In the genomic region with DNA sequence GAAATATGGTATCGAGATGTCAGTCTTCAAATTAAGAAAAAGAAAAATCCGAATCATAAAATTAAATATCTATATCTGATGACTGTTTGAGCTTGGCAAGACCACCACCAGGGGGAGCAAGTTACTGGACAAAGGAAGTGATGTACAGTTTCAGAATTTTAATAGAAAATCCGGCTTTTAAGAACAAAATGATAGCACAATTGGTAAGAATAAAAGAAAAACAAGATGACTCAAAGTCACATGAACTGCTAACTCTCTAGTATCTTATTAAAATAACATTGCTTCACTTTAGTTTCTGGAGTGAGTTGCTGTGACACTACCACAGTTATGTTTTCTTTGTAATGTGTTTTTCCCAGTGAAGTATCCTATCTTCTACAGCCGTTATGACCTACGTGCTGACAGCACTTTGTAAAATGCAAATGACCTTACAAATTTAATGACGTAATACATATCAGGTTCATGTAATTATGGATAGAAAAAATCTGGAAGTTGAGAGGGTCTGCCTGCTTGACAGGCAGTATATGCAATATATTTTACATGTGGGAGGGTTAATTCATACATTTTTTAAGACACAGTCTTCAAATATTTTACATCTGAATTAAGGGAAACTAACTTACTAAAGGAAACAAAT, we compare ENCODE assay signal across 8 cellular contexts.
DNase-seq lines count a peak whose midpoint lies in the region; ATAC-seq and TF ChIP-seq lines count a peak whose summit lies in the region.

No MANE protein-coding gene starts in this region.

- CTCF ChIA-PET in activated naive CD4-positive, alpha-beta T cell treated with anti-CD3 and anti-CD28 coated beads for 36 hours (lab: Charles Lee) = no interaction called here

- no peak overlapping the region for H3K27ac Mint-ChIP-seq in activated naive CD4-positive, alpha-beta T cell treated with anti-CD3 and anti-CD28 coated beads for 36 hours

- DNase-seq in activated naive CD4-positive, alpha-beta T cell treated with anti-CD3 and anti-CD28 coated beads for 36 hours = peak; percentile 49
- DNase-seq in activated naive CD4-positive, alpha-beta T cell treated with Interleukin-2 at 50 U/mL for 16 hours = no peak
- DNase-seq in RKO (ENCODE audit: low spot score) (peak; percentile 59), epithelial cell of esophagus (ENCODE audit: low read depth) (peak; percentile 64)

- TF ChIP-seq CTCF in epithelial cell of esophagus (IDR thresholded peaks at IDR 0.05; ENCODE audit: insufficient read depth, low read depth, low read length, missing control alignments) = peak; percentile 83

- ATAC-seq in HG03565 (IDR thresholded peaks at IDR 0.05; ENCODE audit: unreplicated experiment) (peak; percentile 47), GM18502 (IDR thresholded peaks at IDR 0.05; ENCODE audit: poor library complexity, unreplicated experiment) (no peak), HG02852 (IDR thresholded peaks at IDR 0.05; ENCODE audit: unreplicated experiment) (no peak)

- intact Hi-C loops in activated naive CD4-positive, alpha-beta T cell treated with anti-CD3 and anti-CD28 coated beads for 36 hours (cut with micrococcal nuclease) = no loop called here

- H3K36me3 ChIP-seq in neuron (ENCODE audit: insufficient read depth, low read length) = no peaks in the 10 kb centered on the region

- H3K9me3 Mint-ChIP-seq in activated naive CD4-positive, alpha-beta T cell treated with anti-CD3 and anti-CD28 coated beads for 36 hours = no peaks in the 10 kb centered on the region

- H3K4me3 Mint-ChIP-seq in activated naive CD4-positive, alpha-beta T cell treated with anti-CD3 and anti-CD28 coated beads for 36 hours = no peak overlapping the region

- no peaks in the 10 kb centered on the region for H3K4me1 ChIP-seq in neuron (ENCODE audit: insufficient read depth, low read length)

- H2AFZ ChIP-seq in neuron (ENCODE audit: low read depth, low read length) = peak overlapping the region; percentile 81

- H3K27me3 ChIP-seq in neuron (ENCODE audit: insufficient read depth, low read length) = no peaks in the 10 kb centered on the region

- no peaks in the 10 kb centered on the region for H3K9me3 ChIP-seq in neuron (ENCODE audit: low read length)

- no peak overlapping the region for H3K4me3 ChIP-seq in epithelial cell of esophagus (ENCODE audit: low read length)
- no peak overlapping the region for H3K4me3 ChIP-seq in neuron (ENCODE audit: low read length)

- no peaks in the 10 kb centered on the region for H3K4me1 Mint-ChIP-seq in activated naive CD4-positive, alpha-beta T cell treated with anti-CD3 and anti-CD28 coated beads for 36 hours (ENCODE audit: low read depth)

- no peaks in the 10 kb centered on the region for H3K27me3 Mint-ChIP-seq in activated naive CD4-positive, alpha-beta T cell treated with anti-CD3 and anti-CD28 coated beads for 36 hours (ENCODE audit: low read depth)

- no peaks in the 10 kb centered on the region for H3K36me3 Mint-ChIP-seq in activated naive CD4-positive, alpha-beta T cell treated with anti-CD3 and anti-CD28 coated beads for 36 hours (ENCODE audit: low read depth)
